ENCODE assay signal across 8 cellular contexts in genomic region chr19:38862321-38863059, GRCh38. TPM values are rescaled to one million over a fixed set of nuclear protein-coding genes. Genes with fewer than 3 reads are reported as not detected.
DNase-seq lines count a peak whose midpoint lies in the region; ATAC-seq, FAIRE-seq and TF ChIP-seq lines count a peak whose summit lies in the region.

No MANE protein-coding gene starts in this region.

- TF ChIP-seq CTCF in astrocyte of the spinal cord (IDR thresholded peaks at IDR 0.05; ENCODE audit: low read depth, low read length) (no peak), pancreas (IDR thresholded peaks at IDR 0.05) (no peak), GM13977 (IDR thresholded peaks at IDR 0.05; ENCODE audit: extremely low read depth, insufficient read depth, missing control alignments) (no peak)

- 39 to 41% methylated on average over 10 of the region's 10 CpGs for WGBS in pancreas, 2 donors

- peaks cover 4 to 19% (median 11%) of the 10 kb centered on the region in 3 donors for H3K4me1 ChIP-seq in pancreas

- intact Hi-C loops in pancreas (cut with DNase I): no loop called here

- peak; percentile 77 to 89 (median 88) for ATAC-seq in pancreas
- ATAC-seq in HG02798 (IDR thresholded peaks at IDR 0.05; ENCODE audit: poor library complexity, unreplicated experiment): no peak
- no peak for ATAC-seq in HG03457 (IDR thresholded peaks at IDR 0.05; ENCODE audit: unreplicated experiment)

- peak overlapping the region; percentile 2 to 82 (median 68) for H3K27ac ChIP-seq in pancreas

- no peaks in the 10 kb centered on the region for H3K9me3 ChIP-seq in pancreas

- in situ Hi-C loops in astrocyte of the spinal cord (cut with HindIII; ENCODE audit: low sequenced_read_pairs) (no loop called here), GM13977 (cut with MboI; ENCODE audit: low pct_unique_long_range_greater_than_20kb, low sequenced_read_pairs, unreplicated experiment) (no loop called here)

- DNase-seq in DMS53 treated with DMSO at 0.1 percent for 48 hours (lab: John Stamatoyannopoulos, UW; ENCODE audit: unreplicated experiment) (peak; percentile 94), NCI-H2081 treated with DMSO at 0.1 percent for 48 hours (lab: John Stamatoyannopoulos, UW) (peak; percentile 15), astrocyte of the spinal cord (ENCODE audit: low read depth, low spot score) (peak; percentile 27), pancreas (peak in 2 of 6 donors; percentile 64 to 69), GM19240 (ENCODE audit: insufficient read length, low spot score) (no peak), GM13977 (ENCODE audit: low spot score) (no peak)

- FAIRE-seq in pancreas (lab: Jason Lieb, UNC): no peak

- no peaks in the 10 kb centered on the region for H3K27me3 ChIP-seq in pancreas

- no peaks in the 10 kb centered on the region for H3K36me3 ChIP-seq in pancreas

- no peak overlapping the region for H3K4me3 ChIP-seq in astrocyte of the spinal cord (ENCODE audit: low read depth, low read length)
- no peak overlapping the region for H3K4me3 ChIP-seq in pancreas

RNA-seq across cellular contexts. Expression of gene HNRNPL, which starts 12.7 kb away (rescaled TPM):
- total RNA-seq in pancreas: 100 to 1,000 TPM in 4 of 6 donors, 10 to 100 TPM in 2; 97.0 to 161 (median 129) TPM
- 100 to 1,000 TPM in 1 of 2 donors, 10 to 100 TPM in 1; 89.2 to 128 TPM for polyA plus RNA-seq in pancreas

RNA-seq across cellular contexts. Expression of gene RINL, which starts 15.6 kb away (rescaled TPM):
- total RNA-seq in pancreas: 10 to 100 TPM in 4 of 6 donors, 1 to 10 TPM in 2; 6.5 to 16.9 (median 10.5) TPM
- polyA plus RNA-seq in pancreas: 10 to 100 TPM; 17.6 to 26.2 TPM

RNA-seq across cellular contexts. Expression of gene ECH1, which starts 30.9 kb away (rescaled TPM):
- total RNA-seq in pancreas: 100 to 1,000 TPM in 1 of 6 donors, 10 to 100 TPM in 5; 70.7 to 126 (median 92.5) TPM
- 100 to 1,000 TPM; 112 to 197 TPM for polyA plus RNA-seq in pancreas

RNA-seq across cellular contexts. Expression of gene SIRT2, which starts 36.9 kb away (rescaled TPM):
- total RNA-seq in pancreas: 10 to 100 TPM; 16.2 to 27.0 (median 19.0) TPM
- polyA plus RNA-seq in pancreas: 10 to 100 TPM; 33.5 to 44.4 TPM

RNA-seq across cellular contexts. Expression of gene NFKBIB, which starts 37.3 kb away (rescaled TPM):
- 10 to 100 TPM in 2 of 6 donors, 1 to 10 TPM in 4; 6.8 to 14.3 (median 9.3) TPM for total RNA-seq in pancreas
- 10 to 100 TPM; 12.3 to 26.8 TPM for polyA plus RNA-seq in pancreas

Comparison
In these comparisons a context has a peak if more than half of its experiments do, and no peak if none do; other contexts are left out.
1. DNase-seq: peak in DMS53 treated with DMSO at 0.1 percent for 48 hours (single experiment), NCI-H2081 treated with DMSO at 0.1 percent for 48 hours (single experiment) and astrocyte of the spinal cord (single experiment); none in GM19240 (single experiment) and GM13977 (single experiment).
2. ATAC-seq: peak in pancreas (4 of 4); none in HG02798 (single experiment) and HG03457 (single experiment).